ENCODE assay signal across 8 cellular contexts in genomic region chr6:41318648-41319565, GRCh38. TPM values are rescaled to one million over a fixed set of nuclear protein-coding genes. Genes with fewer than 3 reads are reported as not detected.
A peak's percentile ranks its signal among the peaks of the same experiment; 100 is the strongest.
DNase-seq lines count a peak whose midpoint lies in the region; ATAC-seq and TF ChIP-seq lines count a peak whose summit lies in the region.

No MANE protein-coding gene starts in this region.

- H4K20me1 ChIP-seq in PC-9 (ENCODE audit: insufficient read depth): no peaks in the 10 kb centered on the region; the same call in 1 of the 2 replicates

- peak; percentile 99 for TF ChIP-seq CTCF in PC-9 (conservative IDR thresholded peaks at IDR 0.05)
- TF ChIP-seq CTCF in fibroblast of mammary gland (conservative IDR thresholded peaks at IDR 0.05; ENCODE audit: control insufficient read depth, insufficient read depth, low read depth, low read length): peak; percentile 97
- peak; percentile 99 to 100 (median 99) for TF ChIP-seq CTCF in nephron (IDR thresholded peaks at IDR 0.05; ENCODE audit: unreplicated experiment in 3 of 3)

- H3F3A ChIP-seq in PC-9 (ENCODE audit: insufficient read depth, low read depth): no peaks in the 10 kb centered on the region

- H3K4me1 Mint-ChIP-seq in activated T-cell treated with anti-CD3 and anti-CD28 coated beads, Interleukin-2, amount 50 U/mL, for 72 hours (ENCODE audit: low read depth): peaks cover 20% of the 10 kb centered on the region
- H3K4me1 Mint-ChIP-seq in nephron: peaks cover 6% of the 10 kb centered on the region

- no peaks in the 10 kb centered on the region for H3K36me3 ChIP-seq in PC-9 (ENCODE audit: low read depth)

- no peaks in the 10 kb centered on the region for H3K9me3 ChIP-seq in PC-9 (ENCODE audit: insufficient read depth, low read depth)

- H3K27ac ChIP-seq in PC-9: no peak overlapping the region

- BruUV-seq in PC-9 (replicated peaks; lab: Mats Ljungman, UMichigan): no TSS peak

- DNase-seq in DMS53 (lab: John Stamatoyannopoulos, UW) (peak; percentile 99), KG1 (lab: John Stamatoyannopoulos, UW) (peak; percentile 84), PC-9 (peak; percentile 46 to 70), fibroblast of mammary gland (ENCODE audit: low read depth) (peak; percentile 80)
- DNase-seq in activated T-cell treated with anti-CD3 and anti-CD28 coated beads, Interleukin-2, amount 50 U/mL, for 72 hours: peak; percentile 85 to 88
- DNase-seq in stimulated activated naive CD8-positive, alpha-beta T cell treated with anti-CD3 and anti-CD28 coated beads, Interleukin-15, Interleukin-2, amounts not matched to agents 100 U/mL and 50 U/mL, for 24 hours: peak; percentile 85

- no peaks in the 10 kb centered on the region for H3K9me3 Mint-ChIP-seq in activated T-cell treated with anti-CD3 and anti-CD28 coated beads, Interleukin-2, amount 50 U/mL, for 72 hours
- H3K9me3 Mint-ChIP-seq in nephron: no peaks in the 10 kb centered on the region

- H3K27ac Mint-ChIP-seq in activated T-cell treated with anti-CD3 and anti-CD28 coated beads, Interleukin-2, amount 50 U/mL, for 72 hours: no peak overlapping the region
- H3K27ac Mint-ChIP-seq in nephron: no peak overlapping the region

- H3K4me2 ChIP-seq in PC-9: peak overlapping the region; percentile 68

- H3K36me3 Mint-ChIP-seq in activated T-cell treated with anti-CD3 and anti-CD28 coated beads, Interleukin-2, amount 50 U/mL, for 72 hours (ENCODE audit: insufficient read depth in 2 of 2): no peaks in the 10 kb centered on the region
- no peaks in the 10 kb centered on the region for H3K36me3 Mint-ChIP-seq in nephron (ENCODE audit: low read depth)

- H3K4me3 ChIP-seq in PC-9 (peak overlapping the region; percentile 33; the same call in 1 of the 2 replicates), fibroblast of mammary gland (ENCODE audit: control insufficient read depth, low read depth, low read length) (no peak overlapping the region)

- peaks cover 9% of the 10 kb centered on the region; the same call in 1 of the 2 replicates for H3K27me3 ChIP-seq in PC-9 (ENCODE audit: insufficient read depth, low read depth)

- POLR2A ChIA-PET in PC-9 (lab: Charles Lee; ENCODE audit: unreplicated experiment): no interaction called here

- intact Hi-C loops in PC-9 (cut with micrococcal nuclease; ENCODE audit: unreplicated experiment): loop anchor here (2.0 kb wide), 1 partner anchor 226 kb away; no protein-coding TSS in a partner anchor

- ATAC-seq in GM21723 (IDR thresholded peaks at IDR 0.05; ENCODE audit: unreplicated experiment): peak; percentile 89
- peak; percentile 97 for ATAC-seq in activated T-cell treated with anti-CD3 and anti-CD28 coated beads, Interleukin-2, amount 50 U/mL, for 72 hours (replicated peaks in 1 of 2)
- peak; percentile 98 for ATAC-seq in stimulated activated naive CD8-positive, alpha-beta T cell treated with anti-CD3 and anti-CD28 coated beads, Interleukin-15, Interleukin-2, amounts not matched to agents 100 U/mL and 50 U/mL, for 24 hours

- peaks cover 11% of the 10 kb centered on the region for H3K4me1 ChIP-seq in PC-9 (replicated peaks; ENCODE audit: insufficient read depth)

- peaks cover 15% of the 10 kb centered on the region for H3K27me3 Mint-ChIP-seq in activated T-cell treated with anti-CD3 and anti-CD28 coated beads, Interleukin-2, amount 50 U/mL, for 72 hours (ENCODE audit: low read depth)
- peaks cover 30% of the 10 kb centered on the region for H3K27me3 Mint-ChIP-seq in nephron (ENCODE audit: low read depth)

- peak overlapping the region; percentile 56 to 70 for H3K4me3 Mint-ChIP-seq in activated T-cell treated with anti-CD3 and anti-CD28 coated beads, Interleukin-2, amount 50 U/mL, for 72 hours
- peak overlapping the region; percentile 68 to 77 (median 71) for H3K4me3 Mint-ChIP-seq in nephron

- no peaks in the 10 kb centered on the region for H3K9me2 ChIP-seq in PC-9 (ENCODE audit: insufficient read depth)

- H2AFZ ChIP-seq in PC-9: peak overlapping the region; percentile 61

- CTCF ChIA-PET in PC-9 (lab: Charles Lee): interaction anchor here (1.3 kb wide), 1 partner anchor 49 kb away, joined by 5 read pairs; no protein-coding TSS in a partner anchor

- no peaks in the 10 kb centered on the region for H3K79me2 ChIP-seq in PC-9 (ENCODE audit: low read depth)

RNA-seq across cellular contexts. Expression of gene NCR2, which starts 16.5 kb away (rescaled TPM):
- not detected in 2 replicates for total RNA-seq in PC-9 (2021)
- total RNA-seq in activated T-cell treated with anti-CD3 and anti-CD28 coated beads, Interleukin-2, amount 50 U/mL, for 72 hours: not detected

RNA-seq across cellular contexts. Expression of gene TREM1, which starts 32.4 kb away (rescaled TPM):
- not detected in 2 replicates for total RNA-seq in PC-9 (2021)
- 1 to 10 TPM in 1 of 2 donors, under 1 TPM in 1; 0.38 to 1.5 TPM for total RNA-seq in activated T-cell treated with anti-CD3 and anti-CD28 coated beads, Interleukin-2, amount 50 U/mL, for 72 hours
